In the genomic region with DNA sequence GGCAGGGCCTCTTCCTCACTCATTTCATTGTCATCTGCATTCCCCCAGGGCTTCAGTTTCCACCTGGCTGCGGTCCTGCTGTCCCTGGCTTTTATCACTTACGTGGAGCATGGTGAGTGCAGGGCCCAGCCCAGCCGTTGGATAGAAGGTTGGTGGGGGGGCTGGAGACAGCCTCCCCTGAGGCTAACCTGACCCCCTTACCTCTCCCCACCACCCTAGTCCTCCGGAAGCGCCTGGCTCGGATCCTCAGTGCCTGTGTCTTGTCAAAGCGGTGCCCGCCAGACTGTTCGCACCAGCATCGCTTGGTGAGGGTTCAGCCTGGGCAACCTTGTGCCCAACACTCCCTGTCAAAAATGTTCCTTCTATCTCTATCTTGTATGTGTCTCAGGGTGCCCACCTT, we compare ENCODE assay signal across 29 cellular contexts. TPM values are rescaled to one million over a fixed set of nuclear protein-coding genes. Genes with fewer than 3 reads are reported as not detected.
"Had no signal": no experiment of that assay in that cellular context is flagged by ENCODE, and none has a peak within 500 bp of the region (broad histone marks: within the 10 kb centered on the region; RNA-seq: fewer than 3 reads in every experiment).

No MANE protein-coding gene starts in this region.

- H3K4me3 ChIP-seq: colonic mucosa, gastrocnemius medialis, left lung, lower lobe of right lung, smooth muscle cell, suprapubic skin, transverse colon, vagina had no signal

- H3K27me3 ChIP-seq: colonic mucosa, gastrocnemius medialis, left lung, suprapubic skin, transverse colon, vagina had no signal

- H3K4me3 Mint-ChIP-seq: dendritic cell treated with granulocyte-macrophage colony-stimulating factor and Interleukin-4, amounts not matched to agents 40 ng/mL and 50 ng/mL, for 4 days; endodermal cell; nephron progenitor cell; stimulated activated naive CD8-positive, alpha-beta T cell treated with anti-CD3 and anti-CD28 coated beads, Interleukin-15, amount 100 ng/mL, for 72 hours had no signal

- H3K4me1 Mint-ChIP-seq: endodermal cell had no signal

- DNase-seq: colonic mucosa; effector CD8-positive, alpha-beta T cell; endodermal cell; foreskin fibroblast; gastrocnemius medialis; head of caudate nucleus; hippocampal formation; left cardiac atrium; left lung; lower lobe of right lung; naive thymus-derived CD8-positive, alpha-beta T cell; nephron progenitor cell; nucleus accumbens; retina; stimulated activated CD4-positive, alpha-beta T cell treated with anti-CD3 and anti-CD28 coated beads, Interleukin-12 subunit alpha, Interleukin-12 subunit beta, amount 100 ng/mL, for 4 hours; stimulated activated CD4-positive, alpha-beta T cell treated with anti-CD3 and anti-CD28 coated beads, Interleukin-1b, Interleukin-23, amount 100 ng/mL, for 48 hours; stimulated activated CD4-positive, alpha-beta T cell treated with anti-CD3 and anti-CD28 coated beads, Interleukin-4, amount 100 ng/mL, for 1 hour; stimulated activated CD8-positive, alpha-beta memory T cell treated with anti-CD3 and anti-CD28 coated beads, Interleukin-4, amount 100 ng/mL, for 48 hours; stimulated activated naive CD4-positive, alpha-beta T cell; stimulated activated naive CD8-positive, alpha-beta T cell treated with anti-CD3 and anti-CD28 coated beads, Interleukin-15, amount 100 ng/mL, for 72 hours; transverse colon had no signal

- H3K27me3 Mint-ChIP-seq: dendritic cell treated with granulocyte-macrophage colony-stimulating factor and Interleukin-4, amounts not matched to agents 40 ng/mL and 50 ng/mL, for 4 days; naive thymus-derived CD8-positive, alpha-beta T cell; stimulated activated naive CD8-positive, alpha-beta T cell treated with anti-CD3 and anti-CD28 coated beads, Interleukin-15, amount 100 ng/mL, for 72 hours had no signal

- H3K27ac ChIP-seq: colonic mucosa, epithelial cell of prostate, gastrocnemius medialis, left lung, lower lobe of right lung, suprapubic skin, transverse colon, vagina had no signal

- H3K36me3 ChIP-seq: colonic mucosa, gastrocnemius medialis, left lung, transverse colon, vagina had no signal

- H3K9me3 Mint-ChIP-seq: dendritic cell treated with granulocyte-macrophage colony-stimulating factor and Interleukin-4, amounts not matched to agents 40 ng/mL and 50 ng/mL, for 4 days; naive thymus-derived CD8-positive, alpha-beta T cell; stimulated activated naive CD8-positive, alpha-beta T cell treated with anti-CD3 and anti-CD28 coated beads, Interleukin-15, amount 100 ng/mL, for 72 hours had no signal

- H3K9me3 ChIP-seq: colonic mucosa, gastrocnemius medialis, left lung, lower lobe of right lung, suprapubic skin, transverse colon, vagina had no signal

- H3K27ac Mint-ChIP-seq: dendritic cell treated with granulocyte-macrophage colony-stimulating factor and Interleukin-4, amounts not matched to agents 40 ng/mL and 50 ng/mL, for 4 days; endodermal cell; nephron progenitor cell had no signal

- ATAC-seq: esophagus mucosa; gastrocnemius medialis; left lung; lower lobe of right lung; naive thymus-derived CD8-positive, alpha-beta T cell; sciatic nerve; stimulated activated naive CD8-positive, alpha-beta T cell treated with anti-CD3 and anti-CD28 coated beads, Interleukin-15, amount 100 ng/mL, for 72 hours had no signal

- H3K4me1 ChIP-seq: colonic mucosa, gastrocnemius medialis, left lung, lower lobe of right lung, suprapubic skin, transverse colon, vagina had no signal

RNA-seq across cellular contexts. Expression of gene SLC38A5, which starts 45.8 kb away (rescaled TPM):
- total RNA-seq: osteocyte had no signal
